8 cellular contexts compared by ENCODE assay signal in genomic region chr15:73994912-73995622, GRCh38.
DNase-seq lines count a peak whose midpoint lies in the region; ATAC-seq and TF ChIP-seq lines count a peak whose summit lies in the region.

No MANE protein-coding gene starts in this region.

- no peaks in the 10 kb centered on the region for H3K9me3 ChIP-seq in SK-N-MC (ENCODE audit: low read depth, low read length)

- H3K9ac ChIP-seq in SK-N-MC (ENCODE audit: insufficient read length), result peak overlapping the region; percentile 81

- peak overlapping the region; percentile 91 for H3K4me3 Mint-ChIP-seq in activated T-cell treated with anti-CD3 and anti-CD28 coated beads, Interleukin-2, amount 50 U/mL, for 24 hours
- H3K4me3 Mint-ChIP-seq in nephron progenitor cell, result peak overlapping the region; percentile 97

- DNase-seq in activated T-cell treated with anti-CD3 and anti-CD28 coated beads, Interleukin-2, amount 50 U/mL, for 24 hours, result no peak
- DNase-seq in activated T-cell treated with anti-CD3 and anti-CD28 coated beads, Interleukin-2, amount 50 U/mL, for 1 hour, result no peak
- no peak for DNase-seq in SK-N-MC (ENCODE audit: low read depth, low spot score)
- no peak for DNase-seq in epithelial cell of esophagus (ENCODE audit: low read depth)
- no peak for DNase-seq in nephron progenitor cell
- no peak for DNase-seq in activated CD4-positive, CD25-positive, alpha-beta regulatory T cell (lab: John Stamatoyannopoulos, UW)
- DNase-seq in GM10266 (ENCODE audit: extremely low spot score), result no peak

- H3K36me3 Mint-ChIP-seq in activated T-cell treated with anti-CD3 and anti-CD28 coated beads, Interleukin-2, amount 50 U/mL, for 24 hours (ENCODE audit: low read depth), result peaks cover 48% of the 10 kb centered on the region
- H3K36me3 Mint-ChIP-seq in nephron progenitor cell (ENCODE audit: low read depth), result peaks cover 7% of the 10 kb centered on the region

- H3K27me3 Mint-ChIP-seq in activated T-cell treated with anti-CD3 and anti-CD28 coated beads, Interleukin-2, amount 50 U/mL, for 24 hours, result no peaks in the 10 kb centered on the region
- H3K27me3 Mint-ChIP-seq in nephron progenitor cell (ENCODE audit: low read depth, poor library complexity), result peaks cover 12% of the 10 kb centered on the region

- no peak for TF ChIP-seq CTCF in epithelial cell of esophagus (IDR thresholded peaks at IDR 0.05; ENCODE audit: insufficient read depth, low read depth, low read length, missing control alignments)
- TF ChIP-seq CTCF in nephron progenitor cell (IDR thresholded peaks at IDR 0.05), result no peak
- no peak for TF ChIP-seq CTCF in GM10266 (IDR thresholded peaks at IDR 0.05; ENCODE audit: control insufficient read depth, insufficient read depth, low read depth, missing control alignments)

- H3K9me3 Mint-ChIP-seq in activated T-cell treated with anti-CD3 and anti-CD28 coated beads, Interleukin-2, amount 50 U/mL, for 24 hours, result no peaks in the 10 kb centered on the region
- no peaks in the 10 kb centered on the region for H3K9me3 Mint-ChIP-seq in nephron progenitor cell

- no peak overlapping the region for H3K27ac ChIP-seq in SK-N-MC

- H3K4me3 ChIP-seq in SK-N-MC (peak overlapping the region; percentile 92), epithelial cell of esophagus (ENCODE audit: low read length) (peak overlapping the region; percentile 94)

- no peak for ATAC-seq in GM21529 (IDR thresholded peaks at IDR 0.05; ENCODE audit: unreplicated experiment)

- peaks cover 71% of the 10 kb centered on the region for H3K4me1 Mint-ChIP-seq in activated T-cell treated with anti-CD3 and anti-CD28 coated beads, Interleukin-2, amount 50 U/mL, for 24 hours (ENCODE audit: low read depth)
- peaks cover 57% of the 10 kb centered on the region for H3K4me1 Mint-ChIP-seq in nephron progenitor cell

- no peaks in the 10 kb centered on the region for H3K36me3 ChIP-seq in SK-N-MC (ENCODE audit: insufficient read depth, low read length)

- H3K27ac Mint-ChIP-seq in activated T-cell treated with anti-CD3 and anti-CD28 coated beads, Interleukin-2, amount 50 U/mL, for 24 hours, result peak overlapping the region; percentile 95
- peak overlapping the region; percentile 93 for H3K27ac Mint-ChIP-seq in nephron progenitor cell
